In genomic region chr2:226579519-226579918, GRCh38 we compare ENCODE assay signal across 20 cellular contexts.
A peak's percentile ranks its signal among the peaks of the same experiment; 100 is the strongest.
DNase-seq lines count a peak whose midpoint lies in the region; ATAC-seq, FAIRE-seq and TF ChIP-seq lines count a peak whose summit lies in the region.
"Had no signal": no experiment of that assay in that cellular context is flagged by ENCODE, and none has a peak within 500 bp of the region (broad histone marks: within the 10 kb centered on the region; RNA-seq: fewer than 3 reads in every experiment).

No MANE protein-coding gene starts in this region.

- H3K9me3 ChIP-seq in HepG2 (ENCODE audit: low read length) (no peaks in the 10 kb centered on the region), right lobe of liver (no peaks in the 10 kb centered on the region), Peyer's patch (no peaks in the 10 kb centered on the region)

- BruUV-seq in HepG2 (replicated peaks; lab: Mats Ljungman, UMichigan) = no TSS peak

- H3K4me3 ChIP-seq in HepG2 (replicated peaks in 1 of 3; ENCODE audit: insufficient read depth in 1 of 3, low read depth in 2 of 3, low read length in 3 of 3) = no peak overlapping the region
- no peak overlapping the region for H3K4me3 ChIP-seq in right lobe of liver
- no peak overlapping the region for H3K4me3 ChIP-seq in fibroblast of mammary gland (ENCODE audit: control insufficient read depth, low read depth, low read length)
- no peak overlapping the region for H3K4me3 ChIP-seq in Peyer's patch
- H3K4me3 ChIP-seq: GM23338 had no signal

- H2AFZ ChIP-seq in HepG2 (ENCODE audit: low read length) = no peak overlapping the region
- H2AFZ ChIP-seq: GM23338 had no signal

- no peak overlapping the region for H3K9ac ChIP-seq in HepG2 (ENCODE audit: insufficient read depth, low read depth, low read length)

- in situ Hi-C loops in HepG2 (cut with HindIII; ENCODE audit: extremely low pct_ligation_motif_present, low pct_unique_long_range_greater_than_20kb) = no loop called here

- WGBS in HepG2 (ENCODE audit: low lambda C conversion rate) = 89% methylated on average over 2 of the region's 2 CpGs
- WGBS in right lobe of liver (ENCODE audit: insufficient coverage, low coverage, low lambda C conversion rate, missing lambda C conversion rate) = 70% methylated on average over 2 of the region's 2 CpGs

- intact Hi-C loops in HepG2 (cut with micrococcal nuclease; ENCODE audit: unreplicated experiment) = no loop called here
- intact Hi-C loops in right lobe of liver (cut with DNase I) = no loop called here

- TF ChIP-seq EP300 in HepG2 (IDR thresholded peaks at IDR 0.05; ENCODE audit: low read depth in 2 of 2, low read length in 2 of 2) (no peak), HepG2 (CRISPR knock-in tag; IDR thresholded peaks at IDR 0.05; ENCODE audit: borderline replicate concordance) (no peak)

- DNase-seq in HepG2 (ENCODE audit: low spot score) = no peak
- no peak for DNase-seq in right lobe of liver
- peak; percentile 26 for DNase-seq in RCC 7860 (ENCODE audit: low spot score)
- DNase-seq in fibroblast of mammary gland (ENCODE audit: low read depth) = peak; percentile 41
- DNase-seq in DMS153 (lab: John Stamatoyannopoulos, UW) = no peak
- no peak for DNase-seq in activated CD4-positive, alpha-beta T cell treated with anti-CD3 and anti-CD28 coated beads, Interleukin-2, amount 50 U/mL, for 1 hour
- no peak for DNase-seq in Peyer's patch
- DNase-seq in NCI-H2227 (lab: John Stamatoyannopoulos, UW; ENCODE audit: unreplicated experiment) = no peak
- DNase-seq: Caco-2; DMS53; Kasumi-1; NCI-H1436; NCI-H2029 treated with DMSO at 0.1 percent for 48 hours; NCI-H2227 treated with DMSO at 0.1 percent for 48 hours; NCI-H526; NK-92 treated with Interleukin-12 subunit alpha and Interleukin-12 subunit beta, amount 100 ng/mL, for 24 hours; SHP77 had no signal

- no peak overlapping the region for H3K4me2 ChIP-seq in HepG2 (ENCODE audit: low read depth, low read length)
- H3K4me2 ChIP-seq: GM23338 had no signal

- H3K27ac ChIP-seq in HepG2 (ENCODE audit: extremely low read length, insufficient read depth, low read length) = no peak overlapping the region
- no peak overlapping the region for H3K27ac ChIP-seq in right lobe of liver
- H3K27ac ChIP-seq in Peyer's patch = no peak overlapping the region

- TF ChIP-seq RAD21 in HepG2 (CRISPR knock-in tag; IDR thresholded peaks at IDR 0.05) = no peak

- CTCF ChIA-PET in HepG2 (lab: Yijun Ruan, JAX; ENCODE audit: low intra/inter-chr PET ratio, low total read pairs) = no interaction called here

- H3K27me3 ChIP-seq in HepG2 (ENCODE audit: control insufficient read depth in 1 of 2, insufficient read depth in 2 of 2, low read length in 2 of 2) (no peaks in the 10 kb centered on the region), right lobe of liver (no peaks in the 10 kb centered on the region), Peyer's patch (no peaks in the 10 kb centered on the region)

- H3K4me1 ChIP-seq in HepG2 (ENCODE audit: insufficient read depth, low read length) (peaks cover 62% of the 10 kb centered on the region), right lobe of liver (peaks cover 0 to 15% (median 0%) of the 10 kb centered on the region in 4 donors), Peyer's patch (peaks cover 0 to 15% (median 1%) of the 10 kb centered on the region in 4 donors)

- no peaks in the 10 kb centered on the region for H3K36me3 ChIP-seq in HepG2 (replicated peaks in 1 of 2; ENCODE audit: control insufficient read depth in 1 of 2, insufficient read depth in 2 of 2, low read length in 2 of 2)
- no peaks in the 10 kb centered on the region for H3K36me3 ChIP-seq in right lobe of liver
- H3K36me3 ChIP-seq in Peyer's patch = no peaks in the 10 kb centered on the region

- POLR2A ChIA-PET in HepG2 (lab: Yijun Ruan, JAX) = no interaction called here

- no peak for TF ChIP-seq CTCF in HepG2 (CRISPR knock-in tag; IDR thresholded peaks at IDR 0.05)
- TF ChIP-seq CTCF in right lobe of liver (IDR thresholded peaks at IDR 0.05) = no peak
- TF ChIP-seq CTCF in fibroblast of mammary gland (conservative IDR thresholded peaks at IDR 0.05; ENCODE audit: control insufficient read depth, insufficient read depth, low read depth, low read length) = no peak
- no peak for TF ChIP-seq CTCF in Peyer's patch (IDR thresholded peaks at IDR 0.05)

- no peaks in the 10 kb centered on the region for H3K79me2 ChIP-seq in HepG2 (ENCODE audit: insufficient read depth, low read length)

- H4K20me1 ChIP-seq in HepG2 (ENCODE audit: insufficient read depth, low read length) = no peaks in the 10 kb centered on the region

- TF ChIP-seq POLR2A in HepG2 (IDR thresholded peaks at IDR 0.05; ENCODE audit: insufficient read depth in 1 of 2, low read depth in 2 of 2, low read length in 2 of 2) (no peak), right lobe of liver (IDR thresholded peaks at IDR 0.05) (no peak), Peyer's patch (IDR thresholded peaks at IDR 0.05) (no peak)

- ATAC-seq in HepG2 (no peak), right lobe of liver (no peak)
- ATAC-seq: GM23338, SK-N-SH treated with all-trans-retinoic acid at 6 μM for 48 hours had no signal

- FAIRE-seq in HepG2 (lab: Jason Lieb, UNC) = no peak
- no peak for FAIRE-seq in RCC 7860 (lab: Jason Lieb, UNC)
- FAIRE-seq: A204.1 had no signal

TF ChIP-seq in HepG2, 621 proteins besides CTCF, POLR2A, EP300 and RAD21:
- no peak for TF ChIP-seq ZNF607 (CRISPR knock-in tag; IDR thresholded peaks at IDR 0.05; ENCODE audit: borderline replicate concordance)
- TF ChIP-seq ZNF7 (CRISPR knock-in tag; IDR thresholded peaks at IDR 0.05) = peak; percentile 88

Comparison
In these comparisons a context has a peak if more than half of its experiments do, and no peak if none do; other contexts are left out.
1. DNase-seq: peak in RCC 7860 (single experiment) and fibroblast of mammary gland (single experiment); none in HepG2 (single experiment), right lobe of liver (0 of 3), DMS153 (single experiment), activated CD4-positive, alpha-beta T cell treated with anti-CD3 and anti-CD28 coated beads, Interleukin-2, amount 50 U/mL, for 1 hour (single experiment), Peyer's patch (0 of 3) and NCI-H2227 (single experiment).